Comparison of ENCODE assay signal across 1 cellular context in the genomic region with DNA sequence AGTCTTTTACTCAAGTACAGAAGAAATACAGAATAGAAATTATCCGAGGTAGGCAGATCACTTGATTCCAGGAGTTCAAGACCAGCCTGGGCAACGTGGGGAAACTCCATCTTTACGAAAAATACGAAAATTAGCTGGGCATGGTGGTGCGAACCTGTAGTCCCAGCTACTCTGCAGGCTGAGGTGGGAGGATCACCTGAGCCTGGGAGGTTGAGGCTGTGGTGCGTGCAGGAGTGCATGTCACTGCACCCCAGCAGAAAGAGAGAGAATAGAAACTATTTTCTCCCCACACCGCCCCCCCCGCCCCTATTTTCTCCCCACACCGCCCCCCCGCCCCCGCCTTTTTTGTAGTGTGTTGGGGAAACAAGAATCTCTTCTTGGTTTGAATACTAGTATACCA.
TF ChIP-seq lines count a peak whose summit lies in the region.

No MANE protein-coding gene starts in this region.

TF ChIP-seq in WTC11, 78 proteins besides CTCF, POLR2A, EP300 and RAD21 (continued from another document):
- TF ChIP-seq, protein P1, sequence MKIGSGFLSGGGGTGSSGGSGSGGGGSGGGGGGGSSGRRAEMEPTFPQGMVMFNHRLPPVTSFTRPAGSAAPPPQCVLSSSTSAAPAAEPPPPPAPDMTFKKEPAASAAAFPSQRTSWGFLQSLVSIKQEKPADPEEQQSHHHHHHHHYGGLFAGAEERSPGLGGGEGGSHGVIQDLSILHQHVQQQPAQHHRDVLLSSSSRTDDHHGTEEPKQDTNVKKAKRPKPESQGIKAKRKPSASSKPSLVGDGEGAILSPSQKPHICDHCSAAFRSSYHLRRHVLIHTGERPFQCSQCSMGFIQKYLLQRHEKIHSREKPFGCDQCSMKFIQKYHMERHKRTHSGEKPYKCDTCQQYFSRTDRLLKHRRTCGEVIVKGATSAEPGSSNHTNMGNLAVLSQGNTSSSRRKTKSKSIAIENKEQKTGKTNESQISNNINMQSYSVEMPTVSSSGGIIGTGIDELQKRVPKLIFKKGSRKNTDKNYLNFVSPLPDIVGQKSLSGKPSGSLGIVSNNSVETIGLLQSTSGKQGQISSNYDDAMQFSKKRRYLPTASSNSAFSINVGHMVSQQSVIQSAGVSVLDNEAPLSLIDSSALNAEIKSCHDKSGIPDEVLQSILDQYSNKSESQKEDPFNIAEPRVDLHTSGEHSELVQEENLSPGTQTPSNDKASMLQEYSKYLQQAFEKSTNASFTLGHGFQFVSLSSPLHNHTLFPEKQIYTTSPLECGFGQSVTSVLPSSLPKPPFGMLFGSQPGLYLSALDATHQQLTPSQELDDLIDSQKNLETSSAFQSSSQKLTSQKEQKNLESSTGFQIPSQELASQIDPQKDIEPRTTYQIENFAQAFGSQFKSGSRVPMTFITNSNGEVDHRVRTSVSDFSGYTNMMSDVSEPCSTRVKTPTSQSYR (CRISPR knock-in tag; IDR thresholded peaks at IDR 0.05), result no peak
- TF ChIP-seq RORB (CRISPR knock-in tag; IDR thresholded peaks at IDR 0.05), result no peak
- TF ChIP-seq, protein P2, sequence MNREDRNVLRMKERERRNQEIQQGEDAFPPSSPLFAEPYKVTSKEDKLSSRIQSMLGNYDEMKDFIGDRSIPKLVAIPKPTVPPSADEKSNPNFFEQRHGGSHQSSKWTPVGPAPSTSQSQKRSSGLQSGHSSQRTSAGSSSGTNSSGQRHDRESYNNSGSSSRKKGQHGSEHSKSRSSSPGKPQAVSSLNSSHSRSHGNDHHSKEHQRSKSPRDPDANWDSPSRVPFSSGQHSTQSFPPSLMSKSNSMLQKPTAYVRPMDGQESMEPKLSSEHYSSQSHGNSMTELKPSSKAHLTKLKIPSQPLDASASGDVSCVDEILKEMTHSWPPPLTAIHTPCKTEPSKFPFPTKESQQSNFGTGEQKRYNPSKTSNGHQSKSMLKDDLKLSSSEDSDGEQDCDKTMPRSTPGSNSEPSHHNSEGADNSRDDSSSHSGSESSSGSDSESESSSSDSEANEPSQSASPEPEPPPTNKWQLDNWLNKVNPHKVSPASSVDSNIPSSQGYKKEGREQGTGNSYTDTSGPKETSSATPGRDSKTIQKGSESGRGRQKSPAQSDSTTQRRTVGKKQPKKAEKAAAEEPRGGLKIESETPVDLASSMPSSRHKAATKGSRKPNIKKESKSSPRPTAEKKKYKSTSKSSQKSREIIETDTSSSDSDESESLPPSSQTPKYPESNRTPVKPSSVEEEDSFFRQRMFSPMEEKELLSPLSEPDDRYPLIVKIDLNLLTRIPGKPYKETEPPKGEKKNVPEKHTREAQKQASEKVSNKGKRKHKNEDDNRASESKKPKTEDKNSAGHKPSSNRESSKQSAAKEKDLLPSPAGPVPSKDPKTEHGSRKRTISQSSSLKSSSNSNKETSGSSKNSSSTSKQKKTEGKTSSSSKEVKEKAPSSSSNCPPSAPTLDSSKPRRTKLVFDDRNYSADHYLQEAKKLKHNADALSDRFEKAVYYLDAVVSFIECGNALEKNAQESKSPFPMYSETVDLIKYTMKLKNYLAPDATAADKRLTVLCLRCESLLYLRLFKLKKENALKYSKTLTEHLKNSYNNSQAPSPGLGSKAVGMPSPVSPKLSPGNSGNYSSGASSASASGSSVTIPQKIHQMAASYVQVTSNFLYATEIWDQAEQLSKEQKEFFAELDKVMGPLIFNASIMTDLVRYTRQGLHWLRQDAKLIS (CRISPR knock-in tag; IDR thresholded peaks at IDR 0.05; ENCODE audit: borderline replicate concordance), result no peak
- TF ChIP-seq KAT7 (CRISPR knock-in tag; IDR thresholded peaks at IDR 0.05; ENCODE audit: borderline replicate concordance), result no peak
- no peak for TF ChIP-seq IRF2 (CRISPR knock-in tag; IDR thresholded peaks at IDR 0.05; ENCODE audit: borderline replicate concordance, low read depth)
- TF ChIP-seq, protein P3, sequence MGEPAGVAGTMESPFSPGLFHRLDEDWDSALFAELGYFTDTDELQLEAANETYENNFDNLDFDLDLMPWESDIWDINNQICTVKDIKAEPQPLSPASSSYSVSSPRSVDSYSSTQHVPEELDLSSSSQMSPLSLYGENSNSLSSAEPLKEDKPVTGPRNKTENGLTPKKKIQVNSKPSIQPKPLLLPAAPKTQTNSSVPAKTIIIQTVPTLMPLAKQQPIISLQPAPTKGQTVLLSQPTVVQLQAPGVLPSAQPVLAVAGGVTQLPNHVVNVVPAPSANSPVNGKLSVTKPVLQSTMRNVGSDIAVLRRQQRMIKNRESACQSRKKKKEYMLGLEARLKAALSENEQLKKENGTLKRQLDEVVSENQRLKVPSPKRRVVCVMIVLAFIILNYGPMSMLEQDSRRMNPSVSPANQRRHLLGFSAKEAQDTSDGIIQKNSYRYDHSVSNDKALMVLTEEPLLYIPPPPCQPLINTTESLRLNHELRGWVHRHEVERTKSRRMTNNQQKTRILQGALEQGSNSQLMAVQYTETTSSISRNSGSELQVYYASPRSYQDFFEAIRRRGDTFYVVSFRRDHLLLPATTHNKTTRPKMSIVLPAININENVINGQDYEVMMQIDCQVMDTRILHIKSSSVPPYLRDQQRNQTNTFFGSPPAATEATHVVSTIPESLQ (CRISPR knock-in tag; IDR thresholded peaks at IDR 0.05), result no peak
- TF ChIP-seq GABPB1 (CRISPR knock-in tag; IDR thresholded peaks at IDR 0.05), result no peak
- no peak for TF ChIP-seq NR3C1 (CRISPR knock-in tag; conservative IDR thresholded peaks at IDR 0.05; ENCODE audit: low read depth)
- TF ChIP-seq ZNF671 (CRISPR knock-in tag; IDR thresholded peaks at IDR 0.05), result no peak
- TF ChIP-seq, protein P4, sequence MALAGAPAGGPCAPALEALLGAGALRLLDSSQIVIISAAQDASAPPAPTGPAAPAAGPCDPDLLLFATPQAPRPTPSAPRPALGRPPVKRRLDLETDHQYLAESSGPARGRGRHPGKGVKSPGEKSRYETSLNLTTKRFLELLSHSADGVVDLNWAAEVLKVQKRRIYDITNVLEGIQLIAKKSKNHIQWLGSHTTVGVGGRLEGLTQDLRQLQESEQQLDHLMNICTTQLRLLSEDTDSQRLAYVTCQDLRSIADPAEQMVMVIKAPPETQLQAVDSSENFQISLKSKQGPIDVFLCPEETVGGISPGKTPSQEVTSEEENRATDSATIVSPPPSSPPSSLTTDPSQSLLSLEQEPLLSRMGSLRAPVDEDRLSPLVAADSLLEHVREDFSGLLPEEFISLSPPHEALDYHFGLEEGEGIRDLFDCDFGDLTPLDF (CRISPR knock-in tag; IDR thresholded peaks at IDR 0.05), result no peak
- no peak for TF ChIP-seq MYBL2 (CRISPR knock-in tag; IDR thresholded peaks at IDR 0.05)
- TF ChIP-seq TEAD1 (CRISPR knock-in tag; IDR thresholded peaks at IDR 0.05), result no peak
- TF ChIP-seq ZNF232 (CRISPR knock-in tag; IDR thresholded peaks at IDR 0.05), result no peak
- TF ChIP-seq, protein P5, sequence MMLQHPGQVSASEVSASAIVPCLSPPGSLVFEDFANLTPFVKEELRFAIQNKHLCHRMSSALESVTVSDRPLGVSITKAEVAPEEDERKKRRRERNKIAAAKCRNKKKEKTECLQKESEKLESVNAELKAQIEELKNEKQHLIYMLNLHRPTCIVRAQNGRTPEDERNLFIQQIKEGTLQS (CRISPR knock-in tag; conservative IDR thresholded peaks at IDR 0.05), result no peak
